Comparison of ENCODE assay signal across 9 cellular contexts in the genomic region with DNA sequence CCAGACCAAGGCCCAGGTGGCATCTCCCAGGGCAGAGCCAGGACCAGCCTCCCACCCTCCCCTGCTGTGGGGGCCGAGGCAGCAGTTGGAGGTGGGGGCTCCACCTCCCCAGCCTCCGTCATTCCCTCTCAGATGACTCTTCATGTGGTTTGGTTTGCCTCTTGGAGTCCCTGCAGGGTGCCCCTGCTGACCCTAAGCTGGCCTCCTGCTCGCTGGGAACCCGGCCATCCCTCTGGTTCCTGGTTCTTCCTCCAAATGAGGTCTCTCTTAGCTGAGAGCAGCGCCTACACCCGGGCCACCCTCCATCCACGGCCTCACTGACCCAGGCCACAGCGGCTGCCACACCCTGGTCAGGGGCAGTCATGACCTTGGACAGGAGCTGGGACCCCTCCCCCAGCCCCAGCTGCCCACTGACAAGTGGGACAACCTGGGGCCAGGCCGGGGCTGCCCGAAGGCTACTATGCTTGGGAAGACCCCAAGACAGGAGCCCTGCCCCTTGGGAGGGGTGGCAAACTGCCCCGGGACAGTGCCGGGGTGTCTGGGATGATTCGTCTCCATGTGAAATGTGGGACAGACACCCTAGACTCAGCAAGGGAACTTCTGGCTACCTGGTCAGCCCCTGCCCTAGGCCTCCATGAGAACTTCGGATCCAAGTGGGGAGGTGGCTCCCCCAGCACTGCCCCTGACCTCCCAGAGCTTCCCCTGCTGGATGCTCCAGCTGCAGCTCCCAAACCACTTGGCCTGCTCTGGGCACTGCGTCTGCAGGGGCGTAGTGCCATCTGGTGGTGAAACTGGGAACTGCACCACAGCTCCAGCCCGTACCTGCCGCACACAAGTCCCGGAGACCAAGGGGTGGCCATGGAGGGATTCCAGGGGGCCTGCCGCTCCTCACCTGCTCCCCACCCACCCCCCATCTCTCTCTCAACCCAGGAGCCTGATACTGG.
A peak's percentile ranks its signal among the peaks of the same experiment; 100 is the strongest.
DNase-seq lines count a peak whose midpoint lies in the region; ATAC-seq and TF ChIP-seq lines count a peak whose summit lies in the region.
"Had no signal": no experiment of that assay in that cellular context is flagged by ENCODE, and none has a peak within 500 bp of the region (broad histone marks: within the 10 kb centered on the region; RNA-seq: fewer than 3 reads in every experiment).

No MANE protein-coding gene starts in this region.

- no peak overlapping the region for H3K27ac Mint-ChIP-seq in Caco-2 (ENCODE audit: unreplicated experiment)
- peak overlapping the region in 2 of 3 experiments; percentile 24 to 84 for H3K27ac Mint-ChIP-seq in nephron
- H3K27ac Mint-ChIP-seq in stimulated activated naive B cell treated with anti-CD40 and anti-IgM and Interleukin-4, amounts not matched to agents 10 μg/mL and 1 μg/mL and 100 μg/mL, for 72 hours = no peak overlapping the region
- H3K27ac Mint-ChIP-seq: T-helper 1 cell treated with Interleukin-12 subunit alpha and Interleukin-12 subunit beta and Interleukin-4 antibody, amounts not matched to agents 30 μg/mL and 1 μg/mL, for 36 hours had no signal

- peak; percentile 87 to 93 for ATAC-seq in stimulated activated naive B cell treated with anti-CD40 and anti-IgM and Interleukin-4, amounts not matched to agents 10 μg/mL and 1 μg/mL and 100 μg/mL, for 72 hours (replicated peaks)
- no peak for ATAC-seq in HG02870 (IDR thresholded peaks at IDR 0.05; ENCODE audit: unreplicated experiment)

- POLR2A ChIA-PET in Caco-2 (lab: Charles Lee) = no interaction called here
- POLR2A ChIA-PET in PC-9 (lab: Charles Lee; ENCODE audit: unreplicated experiment) = no interaction called here

- H3K27me3 Mint-ChIP-seq in Caco-2 (ENCODE audit: insufficient read depth, unreplicated experiment) (peaks cover 5% of the 10 kb centered on the region), nephron (ENCODE audit: low read depth) (no peaks in the 10 kb centered on the region)
- H3K27me3 Mint-ChIP-seq in stimulated activated naive B cell treated with anti-CD40 and anti-IgM and Interleukin-4, amounts not matched to agents 10 μg/mL and 1 μg/mL and 100 μg/mL, for 72 hours = peaks cover 23 to 37% of the 10 kb centered on the region in 2 donors

- H3K9me2 ChIP-seq in PC-9 (ENCODE audit: insufficient read depth) = no peaks in the 10 kb centered on the region

- H3K4me3 Mint-ChIP-seq in Caco-2 (ENCODE audit: unreplicated experiment) (no peak overlapping the region), nephron (no peak overlapping the region)
- H3K4me3 Mint-ChIP-seq in stimulated activated naive B cell treated with anti-CD40 and anti-IgM and Interleukin-4, amounts not matched to agents 10 μg/mL and 1 μg/mL and 100 μg/mL, for 72 hours = no peak overlapping the region
- H3K4me3 Mint-ChIP-seq: T-helper 1 cell treated with Interleukin-12 subunit alpha and Interleukin-12 subunit beta and Interleukin-4 antibody, amounts not matched to agents 30 μg/mL and 1 μg/mL, for 36 hours had no signal

- no peak overlapping the region for H3K9ac ChIP-seq in fibroblast of lung (ENCODE audit: insufficient read depth, low read length)

- peak; percentile 79 to 89 for DNase-seq in Caco-2
- peak in 65 of 76 experiments; percentile 2 to 81 (median 55) for DNase-seq in HUDEP-2 (lab: John Stamatoyannopoulos, UW; ENCODE audit: unreplicated experiment in 76 of 76)
- DNase-seq in PC-9 = peak; percentile 41 to 75
- peak; percentile 87 for DNase-seq in activated T-cell treated with anti-CD3 and anti-CD28 coated beads, Interleukin-2, amount 50 U/mL, for 1 hour
- DNase-seq in fibroblast of lung (ENCODE audit: low read depth in 2 of 2) = peak; percentile 61 to 75
- DNase-seq in stimulated activated naive B cell treated with anti-CD40 and anti-IgM and Interleukin-4, amounts not matched to agents 10 μg/mL and 1 μg/mL and 100 μg/mL, for 72 hours = peak; percentile 65

- no peaks in the 10 kb centered on the region for H3K27me3 ChIP-seq in Caco-2 (replicated peaks; ENCODE audit: control insufficient read depth, insufficient read depth, low read length)
- H3K27me3 ChIP-seq in PC-9 (ENCODE audit: insufficient read depth, low read depth) = peaks cover 29% of the 10 kb centered on the region
- no peaks in the 10 kb centered on the region for H3K27me3 ChIP-seq in fibroblast of lung (ENCODE audit: control insufficient read depth, insufficient read depth, low read length)

- H3K4me3 ChIP-seq in Caco-2 (ENCODE audit: low read depth, low read length) = no peak overlapping the region
- H3K4me3 ChIP-seq in PC-9 = no peak overlapping the region
- H3K4me3 ChIP-seq in fibroblast of lung (replicated peaks in 1 of 4; ENCODE audit: control extremely low read depth in 1 of 4, insufficient read depth in 1 of 4, low read depth in 3 of 4, low read length in 4 of 4) = no peak overlapping the region

- peaks cover 6% of the 10 kb centered on the region; the same call in 1 of the 2 replicates for H3K4me1 ChIP-seq in Caco-2
- H3K4me1 ChIP-seq in PC-9 (replicated peaks; ENCODE audit: insufficient read depth) = no peaks in the 10 kb centered on the region
- H3K4me1 ChIP-seq in fibroblast of lung (ENCODE audit: control insufficient read depth, extremely low read depth, insufficient read depth, low read length) = no peaks in the 10 kb centered on the region

- H3K9me3 ChIP-seq in Caco-2 (no peaks in the 10 kb centered on the region), PC-9 (ENCODE audit: insufficient read depth, low read depth) (no peaks in the 10 kb centered on the region), fibroblast of lung (ENCODE audit: control insufficient read depth, insufficient read depth, low read depth, low read length) (no peaks in the 10 kb centered on the region)

- H3K4me2 ChIP-seq in PC-9 (no peak overlapping the region), fibroblast of lung (ENCODE audit: extremely low read depth, insufficient read depth, low read length) (no peak overlapping the region)

- H3K9me3 Mint-ChIP-seq in Caco-2 (ENCODE audit: unreplicated experiment) = no peaks in the 10 kb centered on the region
- H3K9me3 Mint-ChIP-seq in nephron = no peaks in the 10 kb centered on the region
- H3K9me3 Mint-ChIP-seq in stimulated activated naive B cell treated with anti-CD40 and anti-IgM and Interleukin-4, amounts not matched to agents 10 μg/mL and 1 μg/mL and 100 μg/mL, for 72 hours = peaks cover 0 to 2% of the 10 kb centered on the region in 2 donors
- H3K9me3 Mint-ChIP-seq: T-helper 1 cell treated with Interleukin-12 subunit alpha and Interleukin-12 subunit beta and Interleukin-4 antibody, amounts not matched to agents 30 μg/mL and 1 μg/mL, for 36 hours had no signal

- H3K36me3 ChIP-seq in Caco-2 (ENCODE audit: control insufficient read depth, insufficient read depth, low read length) (no peaks in the 10 kb centered on the region), PC-9 (ENCODE audit: low read depth) (no peaks in the 10 kb centered on the region), fibroblast of lung (ENCODE audit: control insufficient read depth, insufficient read depth, low read length) (no peaks in the 10 kb centered on the region)

- CTCF ChIA-PET in Caco-2 (lab: Charles Lee) = interaction anchor here (0.5 to 1.3 kb wide), 26 partner anchors 8 to 1804 kb away, joined by 3 to 7 read pairs (median 4); a partner anchor contains a TSS
- CTCF ChIA-PET in PC-9 (lab: Charles Lee) = interaction anchor here (0.6 to 1.1 kb wide), 3 partner anchors 106 to 632 kb away, joined by 3 to 6 read pairs (median 3); no protein-coding TSS in a partner anchor

- peak; percentile 94 to 97 for TF ChIP-seq CTCF in Caco-2 (IDR thresholded peaks at IDR 0.05; ENCODE audit: insufficient read depth in 1 of 2, low read depth in 1 of 2, low read length in 1 of 2, severe bottlenecking in 1 of 2, unreplicated experiment in 1 of 2)
- TF ChIP-seq CTCF in PC-9 (conservative IDR thresholded peaks at IDR 0.05) = peak; percentile 98
- peak; percentile 93 to 97 for TF ChIP-seq CTCF in fibroblast of lung (conservative IDR thresholded peaks at IDR 0.05 in 1 of 2, IDR thresholded peaks at IDR 0.05 in 1 of 2; ENCODE audit: low read depth in 1 of 2, low read length in 2 of 2)
- peak; percentile 96 to 99 (median 96) for TF ChIP-seq CTCF in nephron (IDR thresholded peaks at IDR 0.05; ENCODE audit: unreplicated experiment in 3 of 3)

- H2AFZ ChIP-seq in PC-9 = no peak overlapping the region
- no peak overlapping the region for H2AFZ ChIP-seq in fibroblast of lung (ENCODE audit: low read length)

- no peaks in the 10 kb centered on the region for H3K36me3 Mint-ChIP-seq in Caco-2 (ENCODE audit: insufficient read depth, unreplicated experiment)
- no peaks in the 10 kb centered on the region for H3K36me3 Mint-ChIP-seq in nephron (ENCODE audit: low read depth)
- no peaks in the 10 kb centered on the region for H3K36me3 Mint-ChIP-seq in stimulated activated naive B cell treated with anti-CD40 and anti-IgM and Interleukin-4, amounts not matched to agents 10 μg/mL and 1 μg/mL and 100 μg/mL, for 72 hours

- H3F3A ChIP-seq in PC-9 (ENCODE audit: insufficient read depth, low read depth) = no peaks in the 10 kb centered on the region

- BruUV-seq in Caco-2 (replicated peaks; lab: Mats Ljungman, UMichigan) (no TSS peak), PC-9 (replicated peaks; lab: Mats Ljungman, UMichigan) (no TSS peak)

- intact Hi-C loops in Caco-2 (cut with micrococcal nuclease; ENCODE audit: unreplicated experiment) = loop anchor here (2.0 to 5.0 kb wide), 2 partner anchors 71 to 208 kb away; no protein-coding TSS in a partner anchor
- intact Hi-C loops in PC-9 (cut with micrococcal nuclease; ENCODE audit: unreplicated experiment) = loop anchor here (1.0 to 5.0 kb wide), 2 partner anchors 258 to 426 kb away; no protein-coding TSS in a partner anchor

- no peak overlapping the region for H3K27ac ChIP-seq in PC-9
- H3K27ac ChIP-seq in fibroblast of lung (ENCODE audit: insufficient read depth, low read length) = no peak overlapping the region

- H3K79me2 ChIP-seq in PC-9 (ENCODE audit: low read depth) (no peaks in the 10 kb centered on the region), fibroblast of lung (ENCODE audit: control insufficient read depth, insufficient read depth, low read length) (no peaks in the 10 kb centered on the region)

- H4K20me1 ChIP-seq in PC-9 (ENCODE audit: insufficient read depth) (no peaks in the 10 kb centered on the region), fibroblast of lung (ENCODE audit: control insufficient read depth, extremely low read depth, insufficient read depth, low read length) (no peaks in the 10 kb centered on the region)

- H3K4me1 Mint-ChIP-seq in Caco-2 (ENCODE audit: low read depth, unreplicated experiment) (no peaks in the 10 kb centered on the region), nephron (peaks cover 14% of the 10 kb centered on the region)
- H3K4me1 Mint-ChIP-seq in stimulated activated naive B cell treated with anti-CD40 and anti-IgM and Interleukin-4, amounts not matched to agents 10 μg/mL and 1 μg/mL and 100 μg/mL, for 72 hours = peaks cover 0 to 6% of the 10 kb centered on the region in 2 donors

Comparison
In these comparisons a context has a peak if more than half of its experiments do, and no peak if none do; other contexts are left out.
1. H3K27ac Mint-ChIP-seq: peak in nephron (2 of 3); none in Caco-2 (single experiment) and stimulated activated naive B cell treated with anti-CD40 and anti-IgM and Interleukin-4, amounts not matched to agents 10 μg/mL and 1 μg/mL and 100 μg/mL, for 72 hours (single experiment).
2. Peak in every context shown above with its lines, with median percentiles within 50 percentile points of each other: DNase-seq and CTCF ChIP-seq.